In genomic region chr3:179149951-179150350, GRCh38 we compare ENCODE assay signal across 1 cellular context.
A peak's percentile ranks its signal among the peaks of the same experiment; 100 is the strongest.
TF ChIP-seq lines count a peak whose summit lies in the region.

No MANE protein-coding gene starts in this region.

TF ChIP-seq in K562, 482 proteins besides CTCF, POLR2A, EP300 and RAD21 (continued from another document):
- TF ChIP-seq, protein P1, sequence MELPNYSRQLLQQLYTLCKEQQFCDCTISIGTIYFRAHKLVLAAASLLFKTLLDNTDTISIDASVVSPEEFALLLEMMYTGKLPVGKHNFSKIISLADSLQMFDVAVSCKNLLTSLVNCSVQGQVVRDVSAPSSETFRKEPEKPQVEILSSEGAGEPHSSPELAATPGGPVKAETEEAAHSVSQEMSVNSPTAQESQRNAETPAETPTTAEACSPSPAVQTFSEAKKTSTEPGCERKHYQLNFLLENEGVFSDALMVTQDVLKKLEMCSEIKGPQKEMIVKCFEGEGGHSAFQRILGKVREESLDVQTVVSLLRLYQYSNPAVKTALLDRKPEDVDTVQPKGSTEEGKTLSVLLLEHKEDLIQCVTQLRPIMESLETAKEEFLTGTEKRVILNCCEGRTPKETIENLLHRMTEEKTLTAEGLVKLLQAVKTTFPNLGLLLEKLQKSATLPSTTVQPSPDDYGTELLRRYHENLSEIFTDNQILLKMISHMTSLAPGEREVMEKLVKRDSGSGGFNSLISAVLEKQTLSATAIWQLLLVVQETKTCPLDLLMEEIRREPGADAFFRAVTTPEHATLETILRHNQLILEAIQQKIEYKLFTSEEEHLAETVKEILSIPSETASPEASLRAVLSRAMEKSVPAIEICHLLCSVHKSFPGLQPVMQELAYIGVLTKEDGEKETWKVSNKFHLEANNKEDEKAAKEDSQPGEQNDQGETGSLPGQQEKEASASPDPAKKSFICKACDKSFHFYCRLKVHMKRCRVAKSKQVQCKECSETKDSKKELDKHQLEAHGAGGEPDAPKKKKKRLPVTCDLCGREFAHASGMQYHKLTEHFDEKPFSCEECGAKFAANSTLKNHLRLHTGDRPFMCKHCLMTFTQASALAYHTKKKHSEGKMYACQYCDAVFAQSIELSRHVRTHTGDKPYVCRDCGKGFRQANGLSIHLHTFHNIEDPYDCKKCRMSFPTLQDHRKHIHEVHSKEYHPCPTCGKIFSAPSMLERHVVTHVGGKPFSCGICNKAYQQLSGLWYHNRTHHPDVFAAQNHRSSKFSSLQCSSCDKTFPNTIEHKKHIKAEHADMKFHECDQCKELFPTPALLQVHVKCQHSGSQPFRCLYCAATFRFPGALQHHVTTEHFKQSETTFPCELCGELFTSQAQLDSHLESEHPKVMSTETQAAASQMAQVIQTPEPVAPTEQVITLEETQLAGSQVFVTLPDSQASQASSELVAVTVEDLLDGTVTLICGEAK (IDR thresholded peaks at IDR 0.05), result 0 out of 2 replicates have a peak, but pooled peaks have one; percentile 35
- TF ChIP-seq, protein P1 (CRISPR knock-in tag; IDR thresholded peaks at IDR 0.05), result no peak
- no peak for TF ChIP-seq JUNB (CRISPR knock-in tag; conservative IDR thresholded peaks at IDR 0.05)
- 0 out of 2 replicates have a peak, but pooled peaks have one; percentile 20 for TF ChIP-seq ZNF384 (IDR thresholded peaks at IDR 0.05; ENCODE audit: low read depth, low read length)
- no peak for TF ChIP-seq PURB (CRISPR knock-in tag; IDR thresholded peaks at IDR 0.05; ENCODE audit: low read depth)
- TF ChIP-seq DPF2 (IDR thresholded peaks at IDR 0.05), result peak; percentile 71; the same call in 1 of the 2 replicates
- TF ChIP-seq TAL1 (IDR thresholded peaks at IDR 0.05), result peak; percentile 21; the same call in 1 of the 2 replicates
- TF ChIP-seq ARID1B (IDR thresholded peaks at IDR 0.05), result peak; percentile 77
- TF ChIP-seq, protein P2, sequence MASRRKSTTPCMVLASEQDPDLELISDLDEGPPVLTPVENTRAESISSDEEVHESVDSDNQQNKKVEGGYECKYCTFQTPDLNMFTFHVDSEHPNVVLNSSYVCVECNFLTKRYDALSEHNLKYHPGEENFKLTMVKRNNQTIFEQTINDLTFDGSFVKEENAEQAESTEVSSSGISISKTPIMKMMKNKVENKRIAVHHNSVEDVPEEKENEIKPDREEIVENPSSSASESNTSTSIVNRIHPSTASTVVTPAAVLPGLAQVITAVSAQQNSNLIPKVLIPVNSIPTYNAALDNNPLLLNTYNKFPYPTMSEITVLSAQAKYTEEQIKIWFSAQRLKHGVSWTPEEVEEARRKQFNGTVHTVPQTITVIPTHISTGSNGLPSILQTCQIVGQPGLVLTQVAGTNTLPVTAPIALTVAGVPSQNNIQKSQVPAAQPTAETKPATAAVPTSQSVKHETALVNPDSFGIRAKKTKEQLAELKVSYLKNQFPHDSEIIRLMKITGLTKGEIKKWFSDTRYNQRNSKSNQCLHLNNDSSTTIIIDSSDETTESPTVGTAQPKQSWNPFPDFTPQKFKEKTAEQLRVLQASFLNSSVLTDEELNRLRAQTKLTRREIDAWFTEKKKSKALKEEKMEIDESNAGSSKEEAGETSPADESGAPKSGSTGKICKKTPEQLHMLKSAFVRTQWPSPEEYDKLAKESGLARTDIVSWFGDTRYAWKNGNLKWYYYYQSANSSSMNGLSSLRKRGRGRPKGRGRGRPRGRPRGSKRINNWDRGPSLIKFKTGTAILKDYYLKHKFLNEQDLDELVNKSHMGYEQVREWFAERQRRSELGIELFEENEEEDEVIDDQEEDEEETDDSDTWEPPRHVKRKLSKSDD (conservative IDR thresholded peaks at IDR 0.05; ENCODE audit: low read length), result no peak
- peak; percentile 61 for TF ChIP-seq MAFG (tag; conservative IDR thresholded peaks at IDR 0.05)
- TF ChIP-seq, protein P3, sequence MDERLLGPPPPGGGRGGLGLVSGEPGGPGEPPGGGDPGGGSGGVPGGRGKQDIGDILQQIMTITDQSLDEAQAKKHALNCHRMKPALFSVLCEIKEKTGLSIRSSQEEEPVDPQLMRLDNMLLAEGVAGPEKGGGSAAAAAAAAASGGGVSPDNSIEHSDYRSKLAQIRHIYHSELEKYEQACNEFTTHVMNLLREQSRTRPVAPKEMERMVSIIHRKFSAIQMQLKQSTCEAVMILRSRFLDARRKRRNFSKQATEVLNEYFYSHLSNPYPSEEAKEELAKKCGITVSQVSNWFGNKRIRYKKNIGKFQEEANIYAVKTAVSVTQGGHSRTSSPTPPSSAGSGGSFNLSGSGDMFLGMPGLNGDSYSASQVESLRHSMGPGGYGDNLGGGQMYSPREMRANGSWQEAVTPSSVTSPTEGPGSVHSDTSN (CRISPR knock-in tag; IDR thresholded peaks at IDR 0.05; ENCODE audit: low read depth), result no peak
- TF ChIP-seq, protein P3 (tag; conservative IDR thresholded peaks at IDR 0.05; ENCODE audit: low read depth), result no peak
- TF ChIP-seq FOXJ2 (tag; IDR thresholded peaks at IDR 0.05), result peak; percentile 90
- TF ChIP-seq SAP30 (IDR thresholded peaks at IDR 0.05; ENCODE audit: borderline replicate concordance, insufficient read depth, low read depth, low read length, poor library complexity, severe bottlenecking), result peak; percentile 12
- TF ChIP-seq SMARCE1 (IDR thresholded peaks at IDR 0.05), result peak; percentile 59; the same call in 1 of the 2 replicates
- no peak for TF ChIP-seq L3MBTL2 (IDR thresholded peaks at IDR 0.05)
- no peak for TF ChIP-seq POLR2H (tag; IDR thresholded peaks at IDR 0.05; ENCODE audit: low read depth)
- no peak for TF ChIP-seq CBX1 (IDR thresholded peaks at IDR 0.05; ENCODE audit: low read depth)
- peak; percentile 60; the same call in 1 of the 2 replicates for TF ChIP-seq C11orf30 (IDR thresholded peaks at IDR 0.05; ENCODE audit: low read depth)
- no peak for TF ChIP-seq MTA1 (IDR thresholded peaks at IDR 0.05; ENCODE audit: borderline replicate concordance)
- TF ChIP-seq PKNOX1 (IDR thresholded peaks at IDR 0.05), result peak; percentile 49; the same call in 1 of the 2 replicates
- TF ChIP-seq NCOR1 (IDR thresholded peaks at IDR 0.05), result 0 out of 2 replicates have a peak, but pooled peaks have one; percentile 23
- peak; percentile 71 for TF ChIP-seq NFE2 (IDR thresholded peaks at IDR 0.05; ENCODE audit: low read depth)
- no peak for TF ChIP-seq ZNF354B (CRISPR knock-in tag; IDR thresholded peaks at IDR 0.05)
- peak; percentile 36; the same call in 1 of the 2 replicates for TF ChIP-seq ZNF316 (IDR thresholded peaks at IDR 0.05)
